ENCODE assay signal across 8 cellular contexts in the genomic region with DNA sequence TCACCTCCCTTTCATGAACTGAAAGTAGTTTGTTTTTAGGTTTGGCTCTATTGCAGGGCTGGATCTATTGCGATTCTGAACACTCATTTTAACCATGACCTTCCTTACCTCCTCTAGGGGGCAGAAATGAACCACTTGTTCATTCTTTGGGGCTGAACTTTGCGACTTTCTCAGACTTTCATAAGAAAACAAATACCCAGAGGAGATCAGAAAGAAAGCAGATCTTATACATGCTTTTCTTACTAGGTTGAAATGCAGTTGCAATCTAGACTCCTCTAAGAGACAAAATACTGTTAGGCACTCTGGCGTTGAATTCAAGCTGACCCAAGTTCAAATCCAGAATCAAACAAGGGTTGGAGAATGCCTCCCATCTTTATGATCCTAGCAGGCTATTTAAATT. TPM values are rescaled to one million over a fixed set of nuclear protein-coding genes. Genes with fewer than 3 reads are reported as not detected.
A peak's percentile ranks its signal among the peaks of the same experiment; 100 is the strongest.
DNase-seq lines count a peak whose midpoint lies in the region; ATAC-seq and TF ChIP-seq lines count a peak whose summit lies in the region.

No MANE protein-coding gene starts in this region.

- no peaks in the 10 kb centered on the region for H3K36me3 ChIP-seq in GM06990 (ENCODE audit: control insufficient read depth, insufficient read depth, low read length)
- no peaks in the 10 kb centered on the region for H3K36me3 ChIP-seq in WERI-Rb-1
- H3K36me3 ChIP-seq in prostate gland, result no peaks in the 10 kb centered on the region

- TF ChIP-seq CTCF in 22Rv1 (IDR thresholded peaks at IDR 0.05), result peak; percentile 78
- TF ChIP-seq CTCF in GM06990 (IDR thresholded peaks at IDR 0.05; ENCODE audit: insufficient read depth, low read length, poor library complexity, severe bottlenecking), result peak; percentile 75
- peak; percentile 62 for TF ChIP-seq CTCF in WERI-Rb-1 (IDR thresholded peaks at IDR 0.05; ENCODE audit: low read depth, low read length)
- peak; percentile 29 to 83 (median 72) for TF ChIP-seq CTCF in prostate gland (IDR thresholded peaks at IDR 0.05)

- H3K27ac ChIP-seq in 22Rv1, result no peak overlapping the region
- no peak overlapping the region for H3K27ac ChIP-seq in WERI-Rb-1
- no peak overlapping the region for H3K27ac ChIP-seq in prostate gland

- H3K9me3 ChIP-seq in WERI-Rb-1 (ENCODE audit: severe bottlenecking) (no peaks in the 10 kb centered on the region), prostate gland (no peaks in the 10 kb centered on the region)

- no peak overlapping the region for H3K4me3 ChIP-seq in GM06990 (replicated peaks; ENCODE audit: low read depth, low read length)
- H3K4me3 ChIP-seq in WERI-Rb-1 (ENCODE audit: low read depth, low read length), result no peak overlapping the region
- H3K4me3 ChIP-seq in prostate gland, result no peak overlapping the region

- ATAC-seq in HG02938 (IDR thresholded peaks at IDR 0.05; ENCODE audit: unreplicated experiment), result no peak

- no peak for TF ChIP-seq POLR2A in prostate gland (IDR thresholded peaks at IDR 0.05)

- 10% methylated on average over 3 of the region's 3 CpGs for WGBS in prostate gland

- no peaks in the 10 kb centered on the region for H3K27me3 ChIP-seq in GM06990 (replicated peaks; ENCODE audit: control insufficient read depth, insufficient read depth, low read length)
- no peaks in the 10 kb centered on the region for H3K27me3 ChIP-seq in WERI-Rb-1 (ENCODE audit: insufficient read depth, low read depth, severe bottlenecking)
- H3K27me3 ChIP-seq in prostate gland (replicated peaks; ENCODE audit: insufficient read depth), result no peaks in the 10 kb centered on the region

- intact Hi-C loops in prostate gland (cut with DNase I), result loop anchor here (2.0 to 5.0 kb wide), 2 partner anchors 73 to 226 kb away; no protein-coding TSS in a partner anchor

- H3K4me1 ChIP-seq in prostate gland (replicated peaks), result no peaks in the 10 kb centered on the region

- DNase-seq in GM06990 (ENCODE audit: extremely low read depth, insufficient read length) (no peak), NCI-H1694 treated with DMSO at 0.1 percent for 48 hours (lab: John Stamatoyannopoulos, UW) (peak; percentile 78), WERI-Rb-1 (no peak), glomerular endothelial cell (ENCODE audit: extremely low read depth, low read depth, low spot score) (peak; percentile 23), prostate gland (ENCODE audit: low spot score) (no peak)
- no peak for DNase-seq in stimulated activated CD4-positive, alpha-beta T cell treated with anti-CD3 and anti-CD28 coated beads, Interleukin-1b, Interleukin-23, amount 100 ng/mL, for 48 hours

RNA-seq across cellular contexts. Expression of a gene that starts 32.6 kb away (rescaled TPM):
- total RNA-seq in glomerular endothelial cell (13.9 and 16.7 TPM in 2 replicates), prostate gland (10 to 100 TPM; 57.8 to 69.7 TPM)

Comparison
In these comparisons a context has a peak if more than half of its experiments do, and no peak if none do; other contexts are left out.
1. DNase-seq: peak in NCI-H1694 treated with DMSO at 0.1 percent for 48 hours (single experiment) and glomerular endothelial cell (single experiment); none in GM06990 (single experiment), WERI-Rb-1 (single experiment), prostate gland (single experiment) and stimulated activated CD4-positive, alpha-beta T cell treated with anti-CD3 and anti-CD28 coated beads, Interleukin-1b, Interleukin-23, amount 100 ng/mL, for 48 hours (single experiment).
2. Peak in every context shown above with its lines, with median percentiles within 50 percentile points of each other: CTCF ChIP-seq.